Comparison of ENCODE assay signal across 9 cellular contexts in genomic region chr20:20535051-20535450, GRCh38.
"Had no signal": no experiment of that assay in that cellular context is flagged by ENCODE, and none has a peak within 500 bp of the region (broad histone marks: within the 10 kb centered on the region; RNA-seq: fewer than 3 reads in every experiment).

No MANE protein-coding gene starts in this region.

- H3K27ac Mint-ChIP-seq: GM23338, IgD-negative memory B cell had no signal

- FAIRE-seq: H1, H54, HepG2 had no signal

- DNase-seq: H9, HCEC 1CT, KBM-7 had no signal

- H3K27ac ChIP-seq: HL-60 had no signal

- H3K4me3 ChIP-seq: GM23338 had no signal

- ATAC-seq: GM23338, HepG2 had no signal

- H3K4me3 Mint-ChIP-seq: GM23338, H9, IgD-negative memory B cell had no signal

- H3K27me3 Mint-ChIP-seq: IgD-negative memory B cell had no signal

- H3K9me3 Mint-ChIP-seq: GM23338, H9, IgD-negative memory B cell had no signal

- H3K4me2 ChIP-seq: GM23338 had no signal
